In genomic region chr1:236167154-236167553, GRCh38 we compare ENCODE assay signal across 26 cellular contexts.
"Had no signal": no experiment of that assay in that cellular context is flagged by ENCODE, and none has a peak within 500 bp of the region (broad histone marks: within the 10 kb centered on the region; RNA-seq: fewer than 3 reads in every experiment).

No MANE protein-coding gene starts in this region.

- H3K4me3 ChIP-seq: coronary artery, esophagus squamous epithelium, heart right ventricle, lower lobe of right lung, ovary, psoas muscle, sigmoid colon, testis, tibial artery had no signal

- ATAC-seq: effector memory CD8-positive, alpha-beta T cell; heart right ventricle; left ventricle myocardium superior; lower lobe of right lung; natural killer cell treated with Interleukin-12 subunit alpha and Interleukin-12 subunit beta and Interleukin-15 and Interleukin-18, amount 100 ng/mL, for 72 hours; psoas muscle; right cardiac atrium; stimulated activated effector memory CD8-positive, alpha-beta T cell treated with anti-CD3 and anti-CD28 coated beads, Interleukin-12 subunit alpha, Interleukin-12 subunit beta, amount 100 ng/mL, for 72 hours had no signal

- DNase-seq: dermis blood vessel endothelial cell; effector memory CD8-positive, alpha-beta T cell; erythroblast; esophagus squamous epithelium; foreskin melanocyte; glutamatergic neuron; heart right ventricle; hippocampal formation; immature natural killer cell; left ventricle myocardium superior; lower lobe of right lung; nucleus accumbens; ovary; psoas muscle; sigmoid colon; stimulated activated CD4-positive, alpha-beta T cell treated with anti-CD3 and anti-CD28 coated beads, Interleukin-2, amount 100 ng/mL, for 24 hours; stimulated activated CD4-positive, alpha-beta T cell treated with anti-CD3 and anti-CD28 coated beads, Interleukin-4, amount 100 ng/mL, for 24 hours; stimulated activated naive CD4-positive, alpha-beta T cell treated with Interleukin-2 at 50 U/mL for 16 hours; substantia nigra; testis; tibial artery had no signal

- H3K9me3 ChIP-seq: ovary, testis had no signal

- H3K27me3 Mint-ChIP-seq: effector memory CD8-positive, alpha-beta T cell; natural killer cell treated with Interleukin-12 subunit alpha and Interleukin-12 subunit beta and Interleukin-15 and Interleukin-18, amount 100 ng/mL, for 72 hours; type B pancreatic cell had no signal

- H3K4me3 Mint-ChIP-seq: effector memory CD8-positive, alpha-beta T cell; immature natural killer cell; natural killer cell treated with Interleukin-12 subunit alpha and Interleukin-12 subunit beta and Interleukin-15 and Interleukin-18, amount 100 ng/mL, for 72 hours; stimulated activated effector memory CD8-positive, alpha-beta T cell treated with anti-CD3 and anti-CD28 coated beads, Interleukin-12 subunit alpha, Interleukin-12 subunit beta, amount 100 ng/mL, for 72 hours; type B pancreatic cell had no signal

- H3K4me1 ChIP-seq: psoas muscle, sigmoid colon, testis had no signal

- H3K36me3 ChIP-seq: esophagus squamous epithelium, lower lobe of right lung, ovary had no signal

- H3K27me3 ChIP-seq: esophagus squamous epithelium, heart right ventricle, ovary, sigmoid colon, testis, tibial artery had no signal

- H3K27ac Mint-ChIP-seq: immature natural killer cell; natural killer cell treated with Interleukin-12 subunit alpha and Interleukin-12 subunit beta and Interleukin-15 and Interleukin-18, amount 100 ng/mL, for 72 hours; stimulated activated effector memory CD8-positive, alpha-beta T cell treated with anti-CD3 and anti-CD28 coated beads, Interleukin-12 subunit alpha, Interleukin-12 subunit beta, amount 100 ng/mL, for 72 hours; type B pancreatic cell had no signal

- H3K27ac ChIP-seq: coronary artery, esophagus squamous epithelium, heart right ventricle, lower lobe of right lung, ovary, psoas muscle, sigmoid colon, testis, tibial artery had no signal
